ENCODE assay signal across 34 cellular contexts in genomic region chr9:18741331-18741730, GRCh38.
"Had no signal": no experiment of that assay in that cellular context is flagged by ENCODE, and none has a peak within 500 bp of the region (broad histone marks: within the 10 kb centered on the region; RNA-seq: fewer than 3 reads in every experiment).

No MANE protein-coding gene starts in this region.

- H3K4me3 ChIP-seq: MG63 had no signal

- H3K9me3 ChIP-seq: MG63 had no signal

- H3K27ac ChIP-seq: KMS-11 had no signal

- H3K9ac ChIP-seq: KMS-11 had no signal

- H3K27me3 ChIP-seq: MG63 had no signal

- DNase-seq: Karpas-422, Kasumi-1, KG1, MG63, MM.1S, MV-4-11, NCI-H1048, NCI-H1092, NCI-H1092 treated with DMSO at 0.1 percent for 48 hours, NCI-H1105, NCI-H1105 treated with DMSO at 0.1 percent for 48 hours, NCI-H1417, NCI-H1417 treated with DMSO at 0.1 percent for 48 hours, NCI-H1436, NCI-H1436 treated with DMSO at 0.1 percent for 48 hours, NCI-H146, NCI-H1694, NCI-H1694 treated with DMSO at 0.1 percent for 48 hours, NCI-H187, NCI-H187 treated with DMSO at 0.1 percent for 48 hours, NCI-H1930, NCI-H2029, NCI-H2029 treated with DMSO at 0.1 percent for 48 hours, NCI-H2081, NCI-H2081 treated with DMSO at 0.1 percent for 48 hours, NCI-H2107, NCI-H2171, NCI-H2171 treated with DMSO at 0.1 percent for 48 hours, NCI-H2227 treated with DMSO at 0.1 percent for 48 hours, NCI-H226, NCI-H345, NCI-H446, NCI-H446 treated with DMSO at 0.1 percent for 48 hours had no signal

- H3K4me2 ChIP-seq: KMS-11 had no signal
